ENCODE assay signal across 2 cellular contexts in the genomic region with DNA sequence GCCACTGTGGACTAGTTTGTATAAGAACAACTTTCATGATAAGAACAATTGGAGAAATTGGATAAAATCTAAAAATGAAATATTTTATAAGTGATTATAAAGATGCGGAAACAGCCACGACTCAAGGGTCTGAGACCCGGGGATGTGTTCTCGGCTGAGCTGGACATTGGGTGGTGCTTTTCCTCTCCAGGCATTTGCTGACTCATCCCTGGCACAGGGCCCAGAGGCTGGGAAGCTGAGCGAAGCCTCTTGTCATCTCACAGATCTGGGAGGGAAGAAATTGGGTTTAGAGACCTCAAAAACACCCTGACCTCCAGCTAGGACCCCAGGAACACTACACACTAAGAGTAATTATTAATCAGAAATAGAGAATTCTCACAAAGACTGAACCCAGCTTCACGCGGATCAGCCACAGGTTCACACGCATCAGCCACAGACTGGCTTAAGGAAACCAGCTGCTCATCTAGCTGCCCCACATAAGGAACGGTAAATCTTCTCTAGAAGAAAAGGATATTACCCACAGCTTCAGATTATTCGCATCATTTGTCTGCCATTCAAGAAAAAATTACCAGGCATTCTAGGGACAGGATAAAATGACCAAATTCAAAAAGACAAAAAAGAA.
TF ChIP-seq lines count a peak whose summit lies in the region.

No MANE protein-coding gene starts in this region.

TF ChIP-seq in HEK293, 187 proteins besides CTCF, POLR2A, EP300 and RAD21 (continued from another document):
- TF ChIP-seq, protein P1, sequence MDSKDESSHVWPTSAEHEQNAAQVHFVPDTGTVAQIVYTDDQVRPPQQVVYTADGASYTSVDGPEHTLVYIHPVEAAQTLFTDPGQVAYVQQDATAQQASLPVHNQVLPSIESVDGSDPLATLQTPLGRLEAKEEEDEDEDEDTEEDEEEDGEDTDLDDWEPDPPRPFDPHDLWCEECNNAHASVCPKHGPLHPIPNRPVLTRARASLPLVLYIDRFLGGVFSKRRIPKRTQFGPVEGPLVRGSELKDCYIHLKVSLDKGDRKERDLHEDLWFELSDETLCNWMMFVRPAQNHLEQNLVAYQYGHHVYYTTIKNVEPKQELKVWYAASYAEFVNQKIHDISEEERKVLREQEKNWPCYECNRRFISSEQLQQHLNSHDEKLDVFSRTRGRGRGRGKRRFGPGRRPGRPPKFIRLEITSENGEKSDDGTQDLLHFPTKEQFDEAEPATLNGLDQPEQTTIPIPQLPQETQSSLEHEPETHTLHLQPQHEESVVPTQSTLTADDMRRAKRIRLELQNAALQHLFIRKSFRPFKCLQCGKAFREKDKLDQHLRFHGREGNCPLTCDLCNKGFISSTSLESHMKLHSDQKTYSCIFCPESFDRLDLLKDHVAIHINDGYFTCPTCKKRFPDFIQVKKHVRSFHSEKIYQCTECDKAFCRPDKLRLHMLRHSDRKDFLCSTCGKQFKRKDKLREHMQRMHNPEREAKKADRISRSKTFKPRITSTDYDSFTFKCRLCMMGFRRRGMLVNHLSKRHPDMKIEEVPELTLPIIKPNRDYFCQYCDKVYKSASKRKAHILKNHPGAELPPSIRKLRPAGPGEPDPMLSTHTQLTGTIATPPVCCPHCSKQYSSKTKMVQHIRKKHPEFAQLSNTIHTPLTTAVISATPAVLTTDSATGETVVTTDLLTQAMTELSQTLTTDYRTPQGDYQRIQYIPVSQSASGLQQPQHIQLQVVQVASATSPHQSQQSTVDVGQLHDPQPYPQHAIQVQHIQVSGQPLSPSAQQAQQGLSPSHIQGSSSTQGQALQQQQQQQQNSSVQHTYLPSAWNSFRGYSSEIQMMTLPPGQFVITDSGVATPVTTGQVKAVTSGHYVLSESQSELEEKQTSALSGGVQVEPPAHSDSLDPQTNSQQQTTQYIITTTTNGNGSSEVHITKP (tag by site-specific recombination; IDR thresholded peaks at IDR 0.05): no peak
- TF ChIP-seq RBAK (tag by site-specific recombination; IDR thresholded peaks at IDR 0.05): peak; percentile 98
TF ChIP-seq in HEK293: peak in this region for 4.

TF ChIP-seq in SK-N-SH treated with all-trans-retinoic acid at 6 μM for 48 hours, 23 proteins besides CTCF, POLR2A, EP300 and RAD21 (continued from another document):
- TF ChIP-seq OSR1 (CRISPR knock-in tag; IDR thresholded peaks at IDR 0.05) (no peak), TOX (CRISPR knock-in tag; IDR thresholded peaks at IDR 0.05; ENCODE audit: borderline replicate concordance) (no peak), ZFP3 (CRISPR knock-in tag; IDR thresholded peaks at IDR 0.05) (no peak), POU6F1 (CRISPR knock-in tag; IDR thresholded peaks at IDR 0.05; ENCODE audit: borderline replicate concordance, low read depth) (no peak)
- TF ChIP-seq, protein P2, sequence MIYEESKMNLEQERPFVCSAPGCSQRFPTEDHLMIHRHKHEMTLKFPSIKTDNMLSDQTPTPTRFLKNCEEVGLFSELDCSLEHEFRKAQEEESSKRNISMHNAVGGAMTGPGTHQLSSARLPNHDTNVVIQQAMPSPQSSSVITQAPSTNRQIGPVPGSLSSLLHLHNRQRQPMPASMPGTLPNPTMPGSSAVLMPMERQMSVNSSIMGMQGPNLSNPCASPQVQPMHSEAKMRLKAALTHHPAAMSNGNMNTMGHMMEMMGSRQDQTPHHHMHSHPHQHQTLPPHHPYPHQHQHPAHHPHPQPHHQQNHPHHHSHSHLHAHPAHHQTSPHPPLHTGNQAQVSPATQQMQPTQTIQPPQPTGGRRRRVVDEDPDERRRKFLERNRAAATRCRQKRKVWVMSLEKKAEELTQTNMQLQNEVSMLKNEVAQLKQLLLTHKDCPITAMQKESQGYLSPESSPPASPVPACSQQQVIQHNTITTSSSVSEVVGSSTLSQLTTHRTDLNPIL (CRISPR knock-in tag; IDR thresholded peaks at IDR 0.05; ENCODE audit: low read depth): no peak
